Comparison of ENCODE assay signal across 1 cellular context in genomic region chr4:182189107-182189878, GRCh38.
TF ChIP-seq lines count a peak whose summit lies in the region.

No MANE protein-coding gene starts in this region.

TF ChIP-seq in K562, 482 proteins besides CTCF, POLR2A, EP300 and RAD21 (continued from another document):
- TF ChIP-seq VEZF1 (CRISPR knock-in tag; IDR thresholded peaks at IDR 0.05) (peak; percentile 71), DPF2 (IDR thresholded peaks at IDR 0.05) (peak; percentile 41; the same call in 1 of the 2 replicates), PTTG1 (tag; IDR thresholded peaks at IDR 0.05; ENCODE audit: low read depth) (no peak), ARID1B (IDR thresholded peaks at IDR 0.05) (peak; percentile 50; the same call in 1 of the 2 replicates), ATF3 (IDR thresholded peaks at IDR 0.05) (peak; percentile 25; the same call in 1 of the 2 replicates), ATF3 (CRISPR knock-in tag; conservative IDR thresholded peaks at IDR 0.05) (no peak)
TF ChIP-seq in K562: peak in this region for 15.
